31 cellular contexts compared by ENCODE assay signal in genomic region chr7:84081973-84082522, GRCh38.
DNase-seq lines count a peak whose midpoint lies in the region; ATAC-seq and TF ChIP-seq lines count a peak whose summit lies in the region.
"Had no signal": no experiment of that assay in that cellular context is flagged by ENCODE, and none has a peak within 500 bp of the region (broad histone marks: within the 10 kb centered on the region; RNA-seq: fewer than 3 reads in every experiment).

No MANE protein-coding gene starts in this region.

- no peaks in the 10 kb centered on the region for H3K27me3 ChIP-seq in A673 (replicated peaks; ENCODE audit: insufficient read depth, low read depth, low read length, poor library complexity)
- no peaks in the 10 kb centered on the region for H3K27me3 ChIP-seq in Caco-2 (replicated peaks; ENCODE audit: control insufficient read depth, insufficient read depth, low read length)
- no peaks in the 10 kb centered on the region for H3K27me3 ChIP-seq in OCI-LY3 (ENCODE audit: low read depth, low read length)
- H3K27me3 ChIP-seq: adrenal gland, esophagus muscularis mucosa, Peyer's patch, SJCRH30 had no signal

- CTCF ChIA-PET in A673 (lab: Charles Lee) (no interaction called here), Caco-2 (lab: Charles Lee) (no interaction called here)

- BruUV-seq in A673 (replicated peaks; lab: Mats Ljungman, UMichigan) (no TSS peak), Caco-2 (replicated peaks; lab: Mats Ljungman, UMichigan) (no TSS peak)

- H3K36me3 ChIP-seq in A673 (ENCODE audit: insufficient read depth, low read length, poor library complexity, severe bottlenecking), result no peaks in the 10 kb centered on the region
- H3K36me3 ChIP-seq in Caco-2 (ENCODE audit: control insufficient read depth, insufficient read depth, low read length), result no peaks in the 10 kb centered on the region
- no peaks in the 10 kb centered on the region for H3K36me3 ChIP-seq in OCI-LY3 (replicated peaks; ENCODE audit: low read depth, low read length)
- H3K36me3 ChIP-seq: adrenal gland, esophagus muscularis mucosa, Peyer's patch, SJCRH30 had no signal

- H3K4me1 ChIP-seq in A673 (ENCODE audit: insufficient read depth, low read length, poor library complexity, severe bottlenecking) (peaks cover 46% of the 10 kb centered on the region), Caco-2 (peaks cover 50% of the 10 kb centered on the region), OCI-LY3 (ENCODE audit: low read length) (0 out of 2 replicates have a peak, but pooled peaks cover 3% of the 10 kb centered on the region)
- H3K4me1 ChIP-seq: adrenal gland, Peyer's patch had no signal

- H3K4me3 Mint-ChIP-seq in Caco-2 (ENCODE audit: unreplicated experiment), result no peak overlapping the region
- H3K4me3 Mint-ChIP-seq: activated B cell treated with CpG ODN at 0.5 μM for 24 hours; activated CD4-positive, alpha-beta memory T cell treated with anti-CD3 and anti-CD28 coated beads for 36 hours; activated T-helper 17 cell treated with anti-CD3 and anti-CD28 coated beads, Interleukin-2, amount 50 U/mL, for 72 hours; dendritic cell treated with granulocyte-macrophage colony-stimulating factor and Interleukin-4, amounts not matched to agents 40 ng/mL and 50 ng/mL, for 4 days; endodermal cell; nephron progenitor cell; stimulated activated effector memory CD8-positive, alpha-beta T cell treated with anti-CD3 and anti-CD28 coated beads, Interleukin-12 subunit alpha, Interleukin-12 subunit beta, amount 100 ng/mL, for 72 hours; type B pancreatic cell had no signal

- H3K27me3 Mint-ChIP-seq in Caco-2 (ENCODE audit: insufficient read depth, unreplicated experiment), result no peaks in the 10 kb centered on the region
- H3K27me3 Mint-ChIP-seq: activated B cell treated with CpG ODN at 0.5 μM for 24 hours; activated CD4-positive, alpha-beta memory T cell treated with anti-CD3 and anti-CD28 coated beads for 36 hours; activated T-helper 17 cell treated with anti-CD3 and anti-CD28 coated beads, Interleukin-2, amount 50 U/mL, for 72 hours; dendritic cell treated with granulocyte-macrophage colony-stimulating factor and Interleukin-4, amounts not matched to agents 40 ng/mL and 50 ng/mL, for 4 days; type B pancreatic cell had no signal

- H3K9me3 ChIP-seq in A673 (ENCODE audit: low read depth, low read length, poor library complexity, severe bottlenecking) (no peaks in the 10 kb centered on the region), Caco-2 (no peaks in the 10 kb centered on the region), OCI-LY3 (ENCODE audit: insufficient read depth, low read length) (no peaks in the 10 kb centered on the region)
- H3K9me3 ChIP-seq: adrenal gland, esophagus muscularis mucosa, Peyer's patch, SJCRH30 had no signal

- peak overlapping the region; percentile 36 for H3K4me2 ChIP-seq in OCI-LY3 (ENCODE audit: low read length)

- POLR2A ChIA-PET in A673 (lab: Charles Lee; ENCODE audit: low non-redundant PET) (no interaction called here), Caco-2 (lab: Charles Lee) (no interaction called here)

- H3K36me3 Mint-ChIP-seq in Caco-2 (ENCODE audit: insufficient read depth, unreplicated experiment), result peaks cover 12% of the 10 kb centered on the region
- H3K36me3 Mint-ChIP-seq: activated CD4-positive, alpha-beta memory T cell treated with anti-CD3 and anti-CD28 coated beads for 36 hours; stimulated activated effector memory CD8-positive, alpha-beta T cell treated with anti-CD3 and anti-CD28 coated beads, Interleukin-12 subunit alpha, Interleukin-12 subunit beta, amount 100 ng/mL, for 72 hours had no signal

- peaks cover 15% of the 10 kb centered on the region for H3K4me1 Mint-ChIP-seq in Caco-2 (ENCODE audit: low read depth, unreplicated experiment)
- H3K4me1 Mint-ChIP-seq: activated B cell treated with CpG ODN at 0.5 μM for 24 hours; activated T-helper 17 cell treated with anti-CD3 and anti-CD28 coated beads, Interleukin-2, amount 50 U/mL, for 72 hours; stimulated activated effector memory CD8-positive, alpha-beta T cell treated with anti-CD3 and anti-CD28 coated beads, Interleukin-12 subunit alpha, Interleukin-12 subunit beta, amount 100 ng/mL, for 72 hours had no signal

- H3K9me3 Mint-ChIP-seq in Caco-2 (ENCODE audit: unreplicated experiment), result no peaks in the 10 kb centered on the region
- H3K9me3 Mint-ChIP-seq: activated B cell treated with CpG ODN at 0.5 μM for 24 hours; activated CD4-positive, alpha-beta memory T cell treated with anti-CD3 and anti-CD28 coated beads for 36 hours; dendritic cell treated with granulocyte-macrophage colony-stimulating factor and Interleukin-4, amounts not matched to agents 40 ng/mL and 50 ng/mL, for 4 days; endodermal cell; nephron progenitor cell; type B pancreatic cell had no signal

- H2AFZ ChIP-seq in OCI-LY3 (ENCODE audit: low read depth, low read length), result peak overlapping the region; percentile 52; the same call in 1 of the 2 replicates

- H3K27ac ChIP-seq in A673 (ENCODE audit: low read depth, low read length, poor library complexity, severe bottlenecking) (peak overlapping the region; percentile 33), OCI-LY3 (ENCODE audit: low read length) (no peak overlapping the region)
- H3K27ac ChIP-seq: adrenal gland, esophagus muscularis mucosa, Peyer's patch, SJCRH30 had no signal

- no peak for DNase-seq in A673 (ENCODE audit: low spot score)
- DNase-seq in Caco-2, result no peak
- peak; percentile 25 for DNase-seq in choroid plexus epithelial cell (ENCODE audit: low read depth)
- no peak for DNase-seq in NCI-H774 (lab: John Stamatoyannopoulos, UW)
- DNase-seq in SHP77 (lab: John Stamatoyannopoulos, UW), result no peak
- DNase-seq: activated B cell treated with CpG ODN at 0.5 μM for 24 hours; activated CD4-positive, alpha-beta memory T cell treated with anti-CD3 and anti-CD28 coated beads for 36 hours; activated CD8-positive, alpha-beta memory T cell treated with anti-CD3 and anti-CD28 coated beads, Interleukin-2, amount 50 U/mL, for 48 hours; adrenal gland; C1 segment of cervical spinal cord; central memory CD4-positive, alpha-beta T cell; COR-L47; DMS79 treated with DMSO at 0.1 percent for 48 hours; endodermal cell; foreskin fibroblast; GOT3; KBM-7; NCI-H1105 treated with DMSO at 0.1 percent for 48 hours; NCI-H2081; NCI-H226; nephron progenitor cell; Peyer's patch; SJCRH30 had no signal

- H4K20me1 ChIP-seq in OCI-LY3 (ENCODE audit: insufficient read depth, low read length), result no peaks in the 10 kb centered on the region

- TF ChIP-seq CTCF in A673 (conservative IDR thresholded peaks at IDR 0.05; ENCODE audit: low read depth, low read length), result no peak
- no peak for TF ChIP-seq CTCF in Caco-2 (IDR thresholded peaks at IDR 0.05; ENCODE audit: insufficient read depth in 1 of 2, low read depth in 1 of 2, low read length in 1 of 2, severe bottlenecking in 1 of 2, unreplicated experiment in 1 of 2)
- no peak for TF ChIP-seq CTCF in OCI-LY3 (IDR thresholded peaks at IDR 0.05; ENCODE audit: low read depth, low read length)
- no peak for TF ChIP-seq CTCF in choroid plexus epithelial cell (conservative IDR thresholded peaks at IDR 0.05; ENCODE audit: low read depth, low read length)

- no peak for ATAC-seq in HG03565 (IDR thresholded peaks at IDR 0.05; ENCODE audit: unreplicated experiment)
- ATAC-seq: activated T-helper 17 cell treated with anti-CD3 and anti-CD28 coated beads, Interleukin-2, amount 50 U/mL, for 72 hours; left lobe of liver; stimulated activated effector memory CD8-positive, alpha-beta T cell treated with anti-CD3 and anti-CD28 coated beads, Interleukin-12 subunit alpha, Interleukin-12 subunit beta, amount 100 ng/mL, for 72 hours had no signal

- H3K4me3 ChIP-seq in A673 (ENCODE audit: low read depth, low read length, poor library complexity, severe bottlenecking) (no peak overlapping the region), Caco-2 (ENCODE audit: low read depth, low read length) (no peak overlapping the region), OCI-LY3 (ENCODE audit: low read length) (no peak overlapping the region), choroid plexus epithelial cell (ENCODE audit: low read depth, low read length) (no peak overlapping the region)
- H3K4me3 ChIP-seq: adrenal gland, esophagus muscularis mucosa, Peyer's patch, SJCRH30 had no signal

- H3K27ac Mint-ChIP-seq in Caco-2 (ENCODE audit: unreplicated experiment), result peak overlapping the region; percentile 6
- H3K27ac Mint-ChIP-seq: activated B cell treated with CpG ODN at 0.5 μM for 24 hours; activated CD4-positive, alpha-beta memory T cell treated with anti-CD3 and anti-CD28 coated beads for 36 hours; activated T-helper 17 cell treated with anti-CD3 and anti-CD28 coated beads, Interleukin-2, amount 50 U/mL, for 72 hours; dendritic cell treated with granulocyte-macrophage colony-stimulating factor and Interleukin-4, amounts not matched to agents 40 ng/mL and 50 ng/mL, for 4 days; endodermal cell; nephron progenitor cell; stimulated activated effector memory CD8-positive, alpha-beta T cell treated with anti-CD3 and anti-CD28 coated beads, Interleukin-12 subunit alpha, Interleukin-12 subunit beta, amount 100 ng/mL, for 72 hours; type B pancreatic cell had no signal

- H3K79me2 ChIP-seq in OCI-LY3 (ENCODE audit: low read length), result no peaks in the 10 kb centered on the region

- H3K9ac ChIP-seq in OCI-LY3 (ENCODE audit: low read length), result no peak overlapping the region

- intact Hi-C loops in A673 (cut with micrococcal nuclease; ENCODE audit: unreplicated experiment), result no loop called here
- intact Hi-C loops in Caco-2 (cut with micrococcal nuclease; ENCODE audit: unreplicated experiment), result no loop called here
